Comparison of ENCODE assay signal across 8 cellular contexts in the genomic region with DNA sequence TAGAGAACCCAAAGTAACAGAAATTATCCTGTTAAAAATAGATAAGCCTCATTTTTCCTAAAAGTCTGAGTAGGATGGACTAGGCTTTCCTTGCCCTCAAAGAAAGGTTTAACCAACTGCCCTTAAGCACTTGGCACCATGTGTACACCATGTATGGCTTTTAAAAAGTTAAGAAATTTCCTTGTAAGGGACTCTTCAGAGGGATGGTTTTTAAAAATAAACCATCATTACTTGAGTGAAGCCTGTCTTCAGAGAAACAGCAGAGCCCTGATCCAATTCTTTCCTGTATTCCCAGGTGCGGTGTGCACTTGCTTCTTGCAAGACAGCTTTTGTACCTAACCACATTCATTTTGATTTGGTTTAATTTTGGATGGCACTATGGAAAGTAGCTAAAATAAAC. TPM values are rescaled to one million over a fixed set of nuclear protein-coding genes. Genes with fewer than 3 reads are reported as not detected.
DNase-seq lines count a peak whose midpoint lies in the region; ATAC-seq, FAIRE-seq and TF ChIP-seq lines count a peak whose summit lies in the region.

No MANE protein-coding gene starts in this region.

- H3K4me2 ChIP-seq in keratinocyte (ENCODE audit: control insufficient read depth, extremely low read depth, insufficient read depth, low read depth, low read length), result peak overlapping the region; percentile 95

- intact Hi-C loops in activated B cell treated with CpG ODN at 0.5 μM for 24 hours (cut with micrococcal nuclease) (loop anchor here (2.0 kb wide), 3 partner anchors 217 to 479 kb away; a partner anchor contains a TSS), tibial artery (cut with DNase I; ENCODE audit: low total_unique reads) (loop anchor here (5.0 kb wide), 1 partner anchor 112 kb away; a partner anchor contains a TSS)

- no peak for DNase-seq in activated T-cell treated with anti-CD3 and anti-CD28 coated beads, Interleukin-2, amount 50 U/mL, for 24 hours
- DNase-seq in activated T-cell treated with anti-CD3 and anti-CD28 coated beads for 4 hours (no peak), activated B cell treated with CpG ODN at 0.5 μM for 24 hours (no peak), keratinocyte (ENCODE audit: low read depth, low spot score) (no peak), tibial artery (no peak), glomerular visceral epithelial cell (ENCODE audit: extremely low spot score) (no peak), NCI-H1417 treated with DMSO at 0.1 percent for 48 hours (lab: John Stamatoyannopoulos, UW) (no peak)

- H4K20me1 ChIP-seq in keratinocyte (ENCODE audit: control insufficient read depth, extremely low read depth, insufficient read depth, low read length), result no peaks in the 10 kb centered on the region

- peak overlapping the region; percentile 96 for H3K4me3 Mint-ChIP-seq in activated T-cell treated with anti-CD3 and anti-CD28 coated beads, Interleukin-2, amount 50 U/mL, for 24 hours
- peak overlapping the region; percentile 67 for H3K4me3 Mint-ChIP-seq in activated B cell treated with CpG ODN at 0.5 μM for 24 hours

- no peaks in the 10 kb centered on the region for H3K27me3 Mint-ChIP-seq in activated T-cell treated with anti-CD3 and anti-CD28 coated beads, Interleukin-2, amount 50 U/mL, for 24 hours
- H3K27me3 Mint-ChIP-seq in activated B cell treated with CpG ODN at 0.5 μM for 24 hours, result no peaks in the 10 kb centered on the region

- peak overlapping the region; percentile 86 for H3K27ac ChIP-seq in keratinocyte (ENCODE audit: control insufficient read depth, insufficient read depth, low read length)
- H3K27ac ChIP-seq in tibial artery, result peak overlapping the region; percentile 96 to 98

- peaks cover 6% of the 10 kb centered on the region for H3K9me3 ChIP-seq in keratinocyte (ENCODE audit: control insufficient read depth, low read depth, low read length)
- peaks cover 0 to 24% (median 21%) of the 10 kb centered on the region in 3 donors for H3K9me3 ChIP-seq in tibial artery

- no peak overlapping the region for H2AFZ ChIP-seq in keratinocyte (ENCODE audit: control insufficient read depth, low read length)

- H3K27ac Mint-ChIP-seq in activated T-cell treated with anti-CD3 and anti-CD28 coated beads, Interleukin-2, amount 50 U/mL, for 24 hours, result peak overlapping the region; percentile 90
- peak overlapping the region; percentile 94 for H3K27ac Mint-ChIP-seq in activated B cell treated with CpG ODN at 0.5 μM for 24 hours

- CTCF ChIA-PET in activated B cell treated with CpG ODN at 0.5 μM for 24 hours (lab: Charles Lee), result no interaction called here

- H3K9me3 Mint-ChIP-seq in activated T-cell treated with anti-CD3 and anti-CD28 coated beads, Interleukin-2, amount 50 U/mL, for 24 hours, result peaks cover 38% of the 10 kb centered on the region
- peaks cover 25% of the 10 kb centered on the region for H3K9me3 Mint-ChIP-seq in activated B cell treated with CpG ODN at 0.5 μM for 24 hours

- TF ChIP-seq CTCF in activated B cell treated with CpG ODN at 0.5 μM for 24 hours (IDR thresholded peaks at IDR 0.05) (no peak), keratinocyte (optimal IDR thresholded peaks at IDR 0.05 in 1 of 3, IDR thresholded peaks at IDR 0.05 in 1 of 3, conservative IDR thresholded peaks at IDR 0.05 in 1 of 3; ENCODE audit: extremely low read depth in 1 of 3, insufficient read depth in 2 of 3, low read length in 3 of 3) (no peak), tibial artery (IDR thresholded peaks at IDR 0.05) (no peak)

- ATAC-seq in activated B cell treated with CpG ODN at 0.5 μM for 24 hours (ENCODE audit: low read depth) (no peak), HG03097 (IDR thresholded peaks at IDR 0.05; ENCODE audit: low FRiP score, unreplicated experiment) (no peak)

- H3K79me2 ChIP-seq in keratinocyte (ENCODE audit: control insufficient read depth, insufficient read depth, low read length), result peaks cover 3% of the 10 kb centered on the region

- H3K36me3 ChIP-seq in keratinocyte (ENCODE audit: control insufficient read depth in 2 of 2, extremely low read depth in 1 of 2, insufficient read depth in 2 of 2, low read length in 2 of 2) (no peaks in the 10 kb centered on the region), tibial artery (peaks cover 0 to 4% (median 0%) of the 10 kb centered on the region in 3 donors)

- H3K27me3 ChIP-seq in keratinocyte (ENCODE audit: control insufficient read depth, extremely low read depth, insufficient read depth, low read length) (no peaks in the 10 kb centered on the region), tibial artery (no peaks in the 10 kb centered on the region)

- POLR2A ChIA-PET in activated B cell treated with CpG ODN at 0.5 μM for 24 hours (lab: Charles Lee), result interaction anchor here (4.6 kb wide), 1 partner anchor 48 kb away, joined by 38 read pairs; no protein-coding TSS in a partner anchor

- H3K9ac ChIP-seq in keratinocyte (ENCODE audit: control insufficient read depth, extremely low read depth, insufficient read depth, low read length), result peak overlapping the region; percentile 86

- peaks cover 29% of the 10 kb centered on the region for H3K4me1 ChIP-seq in keratinocyte (ENCODE audit: control insufficient read depth, extremely low read depth, insufficient read depth, low read length)
- peaks cover 0 to 42% (median 16%) of the 10 kb centered on the region in 4 donors for H3K4me1 ChIP-seq in tibial artery

- dilution Hi-C loops in keratinocyte (cut with MboI; ENCODE audit: extremely low pct_ligation_motif_present, low sequenced_read_pairs), result no loop called here

- peaks cover 65% of the 10 kb centered on the region for H3K36me3 Mint-ChIP-seq in activated T-cell treated with anti-CD3 and anti-CD28 coated beads, Interleukin-2, amount 50 U/mL, for 24 hours (ENCODE audit: low read depth)
- H3K36me3 Mint-ChIP-seq in activated B cell treated with CpG ODN at 0.5 μM for 24 hours (ENCODE audit: low read depth), result peaks cover 30% of the 10 kb centered on the region

- peak overlapping the region; percentile 55 to 89 (median 82) for H3K4me3 ChIP-seq in keratinocyte (ENCODE audit: control insufficient read depth in 2 of 3, extremely low read depth in 1 of 3, insufficient read depth in 2 of 3, low read depth in 1 of 3, low read length in 3 of 3)
- H3K4me3 ChIP-seq in tibial artery, result peak overlapping the region; percentile 72 to 82

- no peak for FAIRE-seq in keratinocyte (lab: Jason Lieb, UNC)

- H3K9me1 ChIP-seq in keratinocyte (ENCODE audit: control insufficient read depth, extremely low read depth, insufficient read depth, low read length), result no peaks in the 10 kb centered on the region

- H3K4me1 Mint-ChIP-seq in activated T-cell treated with anti-CD3 and anti-CD28 coated beads, Interleukin-2, amount 50 U/mL, for 24 hours (ENCODE audit: low read depth), result peaks cover 50% of the 10 kb centered on the region
- peaks cover 45% of the 10 kb centered on the region for H3K4me1 Mint-ChIP-seq in activated B cell treated with CpG ODN at 0.5 μM for 24 hours

RNA-seq across cellular contexts. Expression of a gene that starts 1.1 kb away (rescaled TPM):
- total RNA-seq in activated B cell treated with CpG ODN at 0.5 μM for 24 hours, result 14.2 and 15.6 TPM in 2 replicates
- polyA plus RNA-seq in keratinocyte, result 1.1 to 2.1 TPM (median 1.9 TPM) in 3 replicates
- polyA plus RNA-seq in keratinocyte (2011; ENCODE audit: low read depth), result 1.2 TPM
- polyA plus RNA-seq in keratinocyte (2011; cell fraction: cytosol; rRNA removed), result 0.62 and 0.91 TPM in 2 replicates
- polyA plus RNA-seq in keratinocyte (2011; cell fraction: nucleus; rRNA removed), result 1.3 and 1.7 TPM in 2 replicates
- polyA plus RNA-seq in keratinocyte (2012; ENCODE audit: low replicate concordance), result 0.61 and 1.7 TPM in 2 replicates
- polyA minus RNA-seq in keratinocyte, result 0.49 to 5.1 TPM (median 1.8 TPM) in 3 replicates
- 1.3 TPM for polyA minus RNA-seq in keratinocyte (2011; cell fraction: cytosol; rRNA and poly(A)+ RNA removed)
- 1.1 and 2.9 TPM in 2 replicates for polyA minus RNA-seq in keratinocyte (2011; cell fraction: nucleus; rRNA and poly(A)+ RNA removed)
